ENCODE assay signal across 8 cellular contexts in genomic region chr11:12862761-12863469, GRCh38.
DNase-seq lines count a peak whose midpoint lies in the region; ATAC-seq and TF ChIP-seq lines count a peak whose summit lies in the region.
"Had no signal": no experiment of that assay in that cellular context is flagged by ENCODE, and none has a peak within 500 bp of the region (broad histone marks: within the 10 kb centered on the region; RNA-seq: fewer than 3 reads in every experiment).

No MANE protein-coding gene starts in this region.

- peaks cover 8 to 13% of the 10 kb centered on the region in 2 donors for H3K4me1 ChIP-seq in thoracic aorta (ENCODE audit: control insufficient read depth in 1 of 2, low read depth in 2 of 2)

- H3K9me3 Mint-ChIP-seq in CD14-positive monocyte: peaks cover 0 to 3% (median 0%) of the 10 kb centered on the region in 7 donors
- H3K9me3 Mint-ChIP-seq: activated naive CD8-positive, alpha-beta T cell treated with anti-CD3 and anti-CD28 coated beads, Interleukin-2, amount 10 ng/mL, durations not matched to agents 7 days and 5 days had no signal

- DNase-seq in NCI-H1092 (lab: John Stamatoyannopoulos, UW) (peak; percentile 36), left kidney (ENCODE audit: low read depth, low spot score) (peak; percentile 77), thoracic aorta (ENCODE audit: low spot score) (no peak), T-helper 17 cell (no peak), CD14-positive monocyte (ENCODE audit: low spot score) (no peak)
- DNase-seq: activated naive CD8-positive, alpha-beta T cell treated with anti-CD3 and anti-CD28 coated beads, Interleukin-2, amount 10 ng/mL, durations not matched to agents 7 days and 5 days had no signal

- H3K4me3 Mint-ChIP-seq in T-helper 17 cell: no peak overlapping the region
- peak overlapping the region in 1 of 2 donors; percentile 47 for H3K4me3 Mint-ChIP-seq in CD14-positive monocyte
- H3K4me3 Mint-ChIP-seq: activated naive CD8-positive, alpha-beta T cell treated with anti-CD3 and anti-CD28 coated beads, Interleukin-2, amount 10 ng/mL, durations not matched to agents 7 days and 5 days had no signal

- H3K36me3 Mint-ChIP-seq in T-helper 17 cell (ENCODE audit: low read depth) (peaks cover 2% of the 10 kb centered on the region), CD14-positive monocyte (no peaks in the 10 kb centered on the region)
- H3K36me3 Mint-ChIP-seq: activated naive CD8-positive, alpha-beta T cell treated with anti-CD3 and anti-CD28 coated beads, Interleukin-2, amount 10 ng/mL, durations not matched to agents 7 days and 5 days had no signal

- no peaks in the 10 kb centered on the region for H3K27me3 ChIP-seq in thoracic aorta (replicated peaks; ENCODE audit: insufficient read depth)

- H3K27ac Mint-ChIP-seq in T-helper 17 cell: no peak overlapping the region
- H3K27ac Mint-ChIP-seq in CD14-positive monocyte: no peak overlapping the region
- H3K27ac Mint-ChIP-seq: activated naive CD8-positive, alpha-beta T cell treated with anti-CD3 and anti-CD28 coated beads, Interleukin-2, amount 10 ng/mL, durations not matched to agents 7 days and 5 days had no signal

- H3K9me3 ChIP-seq in thoracic aorta (no peaks in the 10 kb centered on the region), T-helper 17 cell (ENCODE audit: control insufficient read depth, low read length, poor library complexity, severe bottlenecking) (no peaks in the 10 kb centered on the region)

- TF ChIP-seq CTCF in thoracic aorta (IDR thresholded peaks at IDR 0.05) (no peak), CD14-positive monocyte (IDR thresholded peaks at IDR 0.05) (no peak)

- H3K4me1 Mint-ChIP-seq in T-helper 17 cell (peaks cover 5% of the 10 kb centered on the region), CD14-positive monocyte (peaks cover 2% of the 10 kb centered on the region)

- peak overlapping the region; percentile 33 for H3K4me3 ChIP-seq in thoracic aorta

- H3K27me3 Mint-ChIP-seq in T-helper 17 cell: peaks cover 81% of the 10 kb centered on the region
- H3K27me3 Mint-ChIP-seq in CD14-positive monocyte (ENCODE audit: low read depth in 3 of 3): peaks cover 21 to 37% (median 22%) of the 10 kb centered on the region in 3 donors

- H3K27ac ChIP-seq in cingulate gyrus (ENCODE audit: low read depth, low read length) (peak overlapping the region; percentile 13), thoracic aorta (no peak overlapping the region)

- H3K36me3 ChIP-seq in thoracic aorta: no peaks in the 10 kb centered on the region

- ATAC-seq in thoracic aorta (ENCODE audit: insufficient number of reproducible peaks, low FRiP score, low read depth): no peak
- no peak for ATAC-seq in T-helper 17 cell
- ATAC-seq in HG03354 (IDR thresholded peaks at IDR 0.05; ENCODE audit: poor library complexity, severe bottlenecking, unreplicated experiment): no peak

- intact Hi-C loops in CD14-positive monocyte (cut with micrococcal nuclease): no loop called here

Comparison
In these comparisons a context has a peak if more than half of its experiments do, and no peak if none do; other contexts are left out.
1. DNase-seq: peak in NCI-H1092 (single experiment) and left kidney (single experiment); none in thoracic aorta (single experiment), T-helper 17 cell (0 of 3) and CD14-positive monocyte (single experiment).